ENCODE assay signal across 8 cellular contexts in the genomic region with DNA sequence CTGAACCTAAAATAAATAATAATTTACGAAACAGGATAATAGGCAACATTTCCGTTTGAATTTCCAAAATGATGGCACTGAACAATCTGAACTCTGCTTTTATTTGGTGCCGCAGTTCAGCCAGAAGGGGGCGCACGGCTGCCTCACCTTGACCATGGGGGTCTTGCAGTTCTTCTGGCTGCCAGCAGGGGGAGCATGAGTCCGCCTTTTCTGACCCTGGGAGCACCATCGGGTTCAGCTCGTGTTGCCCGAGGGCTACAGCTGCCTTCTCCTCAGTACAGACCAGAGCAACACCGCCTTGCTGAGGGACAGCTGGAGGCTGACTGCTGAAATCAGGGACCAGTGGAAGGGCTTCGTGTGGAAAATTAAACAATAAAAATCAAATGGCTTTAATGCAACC.
A peak's percentile ranks its signal among the peaks of the same experiment; 100 is the strongest.
DNase-seq lines count a peak whose midpoint lies in the region; ATAC-seq, FAIRE-seq and TF ChIP-seq lines count a peak whose summit lies in the region.
"Not testable (repeated sequence)": the region's sequence is repeated elsewhere in the genome, so short reads cannot be mapped to it uniquely, and the experiment has no call there.

No MANE protein-coding gene starts in this region.

- not testable (repeated sequence) for H3K27ac ChIP-seq in GM23338 (ENCODE audit: low read depth); RWPE2 (ENCODE audit: poor library complexity, severe bottlenecking)

- not testable (repeated sequence) for H3K79me2 ChIP-seq in GM23338 (replicated peaks; ENCODE audit: insufficient read depth)

- H3K9me2 ChIP-seq in GM23338 (ENCODE audit: insufficient read depth) = not testable (repeated sequence)

- H3K4me1 ChIP-seq in GM23338 (ENCODE audit: insufficient read depth); RWPE2 (ENCODE audit: insufficient read depth, poor library complexity, severe bottlenecking): not testable (repeated sequence)

- H3K9me3 Mint-ChIP-seq in GM23338; effector memory CD8-positive, alpha-beta T cell: not testable (repeated sequence)

- ATAC-seq in GM19455 (IDR thresholded peaks at IDR 0.05; ENCODE audit: unreplicated experiment) = peak; percentile 92
- ATAC-seq in GM23338 = peak; percentile 77
- peak; percentile 84 for ATAC-seq in HG02973 (IDR thresholded peaks at IDR 0.05; ENCODE audit: unreplicated experiment)
- ATAC-seq in HG03432 (IDR thresholded peaks at IDR 0.05; ENCODE audit: unreplicated experiment) = peak; percentile 92
- peak; percentile 35; the same call in 2 of the 3 replicates for ATAC-seq in RWPE2 (ENCODE audit: low read depth)
- peak; percentile 72 for ATAC-seq in effector memory CD8-positive, alpha-beta T cell (replicated peaks)
- peak; percentile 36 for ATAC-seq in stimulated activated naive CD8-positive, alpha-beta T cell treated with anti-CD3 and anti-CD28 coated beads, Interleukin-15, Interleukin-2, amounts not matched to agents 100 U/mL and 50 U/mL, for 24 hours

- H3K36me3 Mint-ChIP-seq in GM23338 (ENCODE audit: low read depth); effector memory CD8-positive, alpha-beta T cell (ENCODE audit: insufficient read depth): not testable (repeated sequence)

- not testable (repeated sequence) for H3K27me3 ChIP-seq in GM23338 (ENCODE audit: insufficient read depth); RWPE2 (ENCODE audit: insufficient read depth, poor library complexity, severe bottlenecking)

- not testable (repeated sequence) for H2AFZ ChIP-seq in GM23338

- H3K4me3 Mint-ChIP-seq in GM23338; effector memory CD8-positive, alpha-beta T cell: not testable (repeated sequence)

- not testable (repeated sequence) for TF ChIP-seq CTCF in GM23338 (conservative IDR thresholded peaks at IDR 0.05; ENCODE audit: low read depth in 2 of 2); RWPE2 (IDR thresholded peaks at IDR 0.05; ENCODE audit: poor library complexity, severe bottlenecking)

- H3F3A ChIP-seq in GM23338 (replicated peaks; ENCODE audit: low read depth) = not testable (repeated sequence)

- H3K9me3 ChIP-seq in RWPE2 (ENCODE audit: severe bottlenecking) = not testable (repeated sequence)

- not testable (repeated sequence) for H3K36me3 ChIP-seq in GM23338 (ENCODE audit: insufficient read depth); RWPE2 (ENCODE audit: low read depth)

- H4K20me1 ChIP-seq in GM23338 (replicated peaks; ENCODE audit: insufficient read depth) = not testable (repeated sequence)

- peak; percentile 97 for FAIRE-seq in GM18507 (lab: Jason Lieb, UNC)

- not testable (repeated sequence) for H3K4me1 Mint-ChIP-seq in GM23338; effector memory CD8-positive, alpha-beta T cell (ENCODE audit: low read depth in 2 of 2)

- not testable (repeated sequence) for H3K27me3 Mint-ChIP-seq in GM23338 (ENCODE audit: insufficient read depth, low read depth, poor library complexity); effector memory CD8-positive, alpha-beta T cell

- not testable (repeated sequence) for H3K4me3 ChIP-seq in GM23338; RWPE2 (ENCODE audit: severe bottlenecking)

- H3K27ac Mint-ChIP-seq in GM23338; effector memory CD8-positive, alpha-beta T cell: not testable (repeated sequence)

- not testable (repeated sequence) for H3K4me2 ChIP-seq in GM23338

- DNase-seq in GM18507 (ENCODE audit: extremely low spot score, insufficient read length, low read depth); GM23338 (ENCODE audit: low spot score); RWPE2 (ENCODE audit: low spot score); effector memory CD8-positive, alpha-beta T cell; stimulated activated naive CD8-positive, alpha-beta T cell treated with anti-CD3 and anti-CD28 coated beads, Interleukin-15, Interleukin-2, amounts not matched to agents 100 U/mL and 50 U/mL, for 24 hours: not testable (repeated sequence)

Comparison
In these comparisons a context has a peak if more than half of its experiments do, and no peak if none do; other contexts are left out.
1. ATAC-seq: peak in every context shown above with its lines; median percentile 92 in GM19455; 92 in HG03432; 84 in HG02973; 77 in GM23338; 72 in effector memory CD8-positive, alpha-beta T cell; 36 in stimulated activated naive CD8-positive, alpha-beta T cell treated with anti-CD3 and anti-CD28 coated beads, Interleukin-15, Interleukin-2, amounts not matched to agents 100 U/mL and 50 U/mL, for 24 hours; 35 in RWPE2.